8 cellular contexts compared by ENCODE assay signal in genomic region chr11:110208678-110209312, GRCh38.
DNase-seq lines count a peak whose midpoint lies in the region; ATAC-seq, FAIRE-seq and TF ChIP-seq lines count a peak whose summit lies in the region.
"Not testable (repeated sequence)": the region's sequence is repeated elsewhere in the genome, so short reads cannot be mapped to it uniquely, and the experiment has no call there.

No MANE protein-coding gene starts in this region.

- not testable (repeated sequence) for H3K27me3 ChIP-seq in osteoblast (ENCODE audit: insufficient read depth, low read length); upper lobe of left lung

- H3K4me1 Mint-ChIP-seq in T-helper 17 cell; activated naive CD4-positive, alpha-beta T cell treated with anti-CD3 and anti-CD28 coated beads, Interleukin-2, amount 50 U/mL, for 24 hours: not testable (repeated sequence)

- not testable (repeated sequence) for TF ChIP-seq EP300 in upper lobe of left lung (IDR thresholded peaks at IDR 0.05)

- TF ChIP-seq CTCF in epithelial cell of esophagus (IDR thresholded peaks at IDR 0.05; ENCODE audit: insufficient read depth, low read depth, low read length, missing control alignments); kidney (IDR thresholded peaks at IDR 0.05; ENCODE audit: borderline replicate concordance, extremely low read depth, insufficient read depth); osteoblast (IDR thresholded peaks at IDR 0.05; ENCODE audit: extremely low read depth, low read depth, low read length): not testable (repeated sequence)
- TF ChIP-seq CTCF in upper lobe of left lung (IDR thresholded peaks at IDR 0.05) = peak in 1 of 6 experiments; percentile 17

- H3K9ac ChIP-seq in kidney (ENCODE audit: low read length in 2 of 2) = not testable (repeated sequence)

- H3K79me2 ChIP-seq in osteoblast (ENCODE audit: insufficient read depth, low read length) = not testable (repeated sequence)

- H3K4me2 ChIP-seq in osteoblast (ENCODE audit: insufficient read depth, low read length) = peak overlapping the region; percentile 36

- intact Hi-C loops in kidney (cut with DNase I) = loop anchor here (10.0 kb wide), 1 partner anchor 226 kb away; no protein-coding TSS in a partner anchor

- not testable (repeated sequence) for H3K27ac ChIP-seq in kidney (ENCODE audit: low read depth in 2 of 2, low read length in 2 of 2); osteoblast (ENCODE audit: low read depth, low read length); upper lobe of left lung

- not testable (repeated sequence) for H3K9me3 ChIP-seq in T-helper 17 cell (ENCODE audit: control insufficient read depth, low read length, poor library complexity, severe bottlenecking); kidney (ENCODE audit: control insufficient read depth in 1 of 2, low read length in 2 of 2); osteoblast (ENCODE audit: low read depth, low read length); upper lobe of left lung

- H3K4me3 ChIP-seq in epithelial cell of esophagus (ENCODE audit: low read length) (peak overlapping the region; percentile 16), kidney (ENCODE audit: low read length in 2 of 2) (peak overlapping the region; percentile 32 to 43), osteoblast (ENCODE audit: insufficient read depth, low read length) (peak overlapping the region; percentile 33), upper lobe of left lung (peak overlapping the region in 3 of 4 donors; percentile 25 to 44 (median 36))

- not testable (repeated sequence) for H4K20me1 ChIP-seq in osteoblast (ENCODE audit: insufficient read depth, low read length)

- ATAC-seq in T-helper 17 cell; upper lobe of left lung (ENCODE audit: low FRiP score in 2 of 2): not testable (repeated sequence)

- H3K4me1 ChIP-seq in kidney (ENCODE audit: control insufficient read depth in 1 of 2, insufficient read depth in 1 of 2, low read depth in 1 of 2, low read length in 2 of 2); osteoblast (ENCODE audit: insufficient read depth, low read length); upper lobe of left lung: not testable (repeated sequence)

- H3K27ac Mint-ChIP-seq in T-helper 17 cell = peak overlapping the region; percentile 37
- H3K27ac Mint-ChIP-seq in activated naive CD4-positive, alpha-beta T cell treated with anti-CD3 and anti-CD28 coated beads, Interleukin-2, amount 50 U/mL, for 24 hours = not testable (repeated sequence)

- H2AFZ ChIP-seq in osteoblast (ENCODE audit: low read length) = not testable (repeated sequence)

- FAIRE-seq in kidney (lab: Jason Lieb, UNC) = not testable (repeated sequence)

- H3K27me3 Mint-ChIP-seq in T-helper 17 cell; activated naive CD4-positive, alpha-beta T cell treated with anti-CD3 and anti-CD28 coated beads, Interleukin-2, amount 50 U/mL, for 24 hours: not testable (repeated sequence)

- not testable (repeated sequence) for H3K36me3 ChIP-seq in kidney (ENCODE audit: control insufficient read depth in 1 of 2, insufficient read depth in 2 of 2, low read length in 2 of 2); osteoblast (ENCODE audit: insufficient read depth, low read length); upper lobe of left lung

- WGBS in upper lobe of left lung, 2 donors = 71 to 78% methylated on average over 14 to 22 of the region's 29 CpGs

- not testable (repeated sequence) for TF ChIP-seq POLR2A in upper lobe of left lung (IDR thresholded peaks at IDR 0.05)

- DNase-seq in ELF-1 (ENCODE audit: low read depth, low spot score) (peak; percentile 61), NCI-H2081 (lab: John Stamatoyannopoulos, UW) (peak; percentile 10 to 28), epithelial cell of esophagus (ENCODE audit: low read depth) (peak; percentile 29), upper lobe of left lung (peak; percentile 38 to 88)
- not testable (repeated sequence) for DNase-seq in T-helper 17 cell; kidney; osteoblast (ENCODE audit: insufficient read length, low spot score, missing footprints)

- peak overlapping the region; percentile 76 for H3K4me3 Mint-ChIP-seq in T-helper 17 cell
- peak overlapping the region; percentile 44 for H3K4me3 Mint-ChIP-seq in activated naive CD4-positive, alpha-beta T cell treated with anti-CD3 and anti-CD28 coated beads, Interleukin-2, amount 50 U/mL, for 24 hours

- not testable (repeated sequence) for H3K36me3 Mint-ChIP-seq in T-helper 17 cell (ENCODE audit: low read depth); activated naive CD4-positive, alpha-beta T cell treated with anti-CD3 and anti-CD28 coated beads, Interleukin-2, amount 50 U/mL, for 24 hours

- H3K9me3 Mint-ChIP-seq in activated naive CD4-positive, alpha-beta T cell treated with anti-CD3 and anti-CD28 coated beads, Interleukin-2, amount 50 U/mL, for 24 hours = not testable (repeated sequence)
